Comparison of ENCODE assay signal across 1 cellular context in genomic region chr2:231065966-231066365, GRCh38.
TF ChIP-seq lines count a peak whose summit lies in the region.

No MANE protein-coding gene starts in this region.

TF ChIP-seq in HepG2, 621 proteins besides CTCF, POLR2A, EP300 and RAD21 (continued from another document and continues in another):
- no peak for TF ChIP-seq NFE2L2 (IDR thresholded peaks at IDR 0.05; ENCODE audit: low read length)
- TF ChIP-seq ZNF713 (CRISPR knock-in tag; IDR thresholded peaks at IDR 0.05): no peak
- TF ChIP-seq, protein P1, sequence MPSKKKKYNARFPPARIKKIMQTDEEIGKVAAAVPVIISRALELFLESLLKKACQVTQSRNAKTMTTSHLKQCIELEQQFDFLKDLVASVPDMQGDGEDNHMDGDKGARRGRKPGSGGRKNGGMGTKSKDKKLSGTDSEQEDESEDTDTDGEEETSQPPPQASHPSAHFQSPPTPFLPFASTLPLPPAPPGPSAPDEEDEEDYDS (CRISPR knock-in tag; IDR thresholded peaks at IDR 0.05): 0 out of 2 replicates have a peak, but pooled peaks have one; percentile 32
- no peak for TF ChIP-seq STAT6 (CRISPR knock-in tag; IDR thresholded peaks at IDR 0.05; ENCODE audit: borderline replicate concordance)
- TF ChIP-seq ZNF18 (CRISPR knock-in tag; IDR thresholded peaks at IDR 0.05; ENCODE audit: insufficient replicate concordance): no peak
- TF ChIP-seq ZNF777 (CRISPR knock-in tag; IDR thresholded peaks at IDR 0.05): no peak
- no peak for TF ChIP-seq SNRNP70 (IDR thresholded peaks at IDR 0.05; ENCODE audit: low read depth, low read length)
- TF ChIP-seq TBP (CRISPR knock-in tag; IDR thresholded peaks at IDR 0.05): no peak
- TF ChIP-seq MNT (IDR thresholded peaks at IDR 0.05): no peak
- TF ChIP-seq ZBTB3 (CRISPR knock-in tag; IDR thresholded peaks at IDR 0.05; ENCODE audit: borderline replicate concordance, low read depth): no peak
- TF ChIP-seq, protein P2, sequence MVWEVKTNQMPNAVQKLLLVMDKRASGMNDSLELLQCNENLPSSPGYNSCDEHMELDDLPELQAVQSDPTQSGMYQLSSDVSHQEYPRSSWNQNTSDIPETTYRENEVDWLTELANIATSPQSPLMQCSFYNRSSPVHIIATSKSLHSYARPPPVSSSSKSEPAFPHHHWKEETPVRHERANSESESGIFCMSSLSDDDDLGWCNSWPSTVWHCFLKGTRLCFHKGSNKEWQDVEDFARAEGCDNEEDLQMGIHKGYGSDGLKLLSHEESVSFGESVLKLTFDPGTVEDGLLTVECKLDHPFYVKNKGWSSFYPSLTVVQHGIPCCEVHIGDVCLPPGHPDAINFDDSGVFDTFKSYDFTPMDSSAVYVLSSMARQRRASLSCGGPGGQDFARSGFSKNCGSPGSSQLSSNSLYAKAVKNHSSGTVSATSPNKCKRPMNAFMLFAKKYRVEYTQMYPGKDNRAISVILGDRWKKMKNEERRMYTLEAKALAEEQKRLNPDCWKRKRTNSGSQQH (CRISPR knock-in tag; IDR thresholded peaks at IDR 0.05; ENCODE audit: low read depth): no peak
- TF ChIP-seq POGZ (CRISPR knock-in tag; IDR thresholded peaks at IDR 0.05): no peak
- no peak for TF ChIP-seq ZNF282 (IDR thresholded peaks at IDR 0.05; ENCODE audit: partially characterized antibody)
- TF ChIP-seq MYNN (CRISPR knock-in tag; IDR thresholded peaks at IDR 0.05; ENCODE audit: low read depth): no peak
- no peak for TF ChIP-seq ZNF136 (CRISPR knock-in tag; IDR thresholded peaks at IDR 0.05; ENCODE audit: low read depth)
- no peak for TF ChIP-seq ZNF441 (CRISPR knock-in tag; IDR thresholded peaks at IDR 0.05; ENCODE audit: borderline replicate concordance)
- no peak for TF ChIP-seq KAT7 (CRISPR knock-in tag; IDR thresholded peaks at IDR 0.05; ENCODE audit: borderline replicate concordance)
- no peak for TF ChIP-seq HNRNPLL (IDR thresholded peaks at IDR 0.05; ENCODE audit: low read depth, low read length, poor library complexity, severe bottlenecking)
- TF ChIP-seq, protein P3, sequence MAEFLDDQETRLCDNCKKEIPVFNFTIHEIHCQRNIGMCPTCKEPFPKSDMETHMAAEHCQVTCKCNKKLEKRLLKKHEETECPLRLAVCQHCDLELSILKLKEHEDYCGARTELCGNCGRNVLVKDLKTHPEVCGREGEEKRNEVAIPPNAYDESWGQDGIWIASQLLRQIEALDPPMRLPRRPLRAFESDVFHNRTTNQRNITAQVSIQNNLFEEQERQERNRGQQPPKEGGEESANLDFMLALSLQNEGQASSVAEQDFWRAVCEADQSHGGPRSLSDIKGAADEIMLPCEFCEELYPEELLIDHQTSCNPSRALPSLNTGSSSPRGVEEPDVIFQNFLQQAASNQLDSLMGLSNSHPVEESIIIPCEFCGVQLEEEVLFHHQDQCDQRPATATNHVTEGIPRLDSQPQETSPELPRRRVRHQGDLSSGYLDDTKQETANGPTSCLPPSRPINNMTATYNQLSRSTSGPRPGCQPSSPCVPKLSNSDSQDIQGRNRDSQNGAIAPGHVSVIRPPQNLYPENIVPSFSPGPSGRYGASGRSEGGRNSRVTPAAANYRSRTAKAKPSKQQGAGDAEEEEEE (CRISPR knock-in tag; IDR thresholded peaks at IDR 0.05; ENCODE audit: borderline replicate concordance): no peak
- TF ChIP-seq, protein P4, sequence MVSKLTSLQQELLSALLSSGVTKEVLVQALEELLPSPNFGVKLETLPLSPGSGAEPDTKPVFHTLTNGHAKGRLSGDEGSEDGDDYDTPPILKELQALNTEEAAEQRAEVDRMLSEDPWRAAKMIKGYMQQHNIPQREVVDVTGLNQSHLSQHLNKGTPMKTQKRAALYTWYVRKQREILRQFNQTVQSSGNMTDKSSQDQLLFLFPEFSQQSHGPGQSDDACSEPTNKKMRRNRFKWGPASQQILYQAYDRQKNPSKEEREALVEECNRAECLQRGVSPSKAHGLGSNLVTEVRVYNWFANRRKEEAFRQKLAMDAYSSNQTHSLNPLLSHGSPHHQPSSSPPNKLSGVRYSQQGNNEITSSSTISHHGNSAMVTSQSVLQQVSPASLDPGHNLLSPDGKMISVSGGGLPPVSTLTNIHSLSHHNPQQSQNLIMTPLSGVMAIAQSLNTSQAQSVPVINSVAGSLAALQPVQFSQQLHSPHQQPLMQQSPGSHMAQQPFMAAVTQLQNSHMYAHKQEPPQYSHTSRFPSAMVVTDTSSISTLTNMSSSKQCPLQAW (CRISPR knock-in tag; IDR thresholded peaks at IDR 0.05): no peak
- TF ChIP-seq ATF7 (IDR thresholded peaks at IDR 0.05): peak; percentile 59; the same call in 1 of the 2 replicates
- no peak for TF ChIP-seq ATF7 (CRISPR knock-in tag; IDR thresholded peaks at IDR 0.05)
- no peak for TF ChIP-seq ZFP41 (CRISPR knock-in tag; IDR thresholded peaks at IDR 0.05; ENCODE audit: borderline replicate concordance)
- TF ChIP-seq ZNF205 (CRISPR knock-in tag; IDR thresholded peaks at IDR 0.05): no peak
- no peak for TF ChIP-seq ZKSCAN5 (CRISPR knock-in tag; IDR thresholded peaks at IDR 0.05)
- no peak for TF ChIP-seq RFX5 (IDR thresholded peaks at IDR 0.05; ENCODE audit: low read depth, low read length)
- no peak for TF ChIP-seq ZNF430 (CRISPR knock-in tag; IDR thresholded peaks at IDR 0.05)
- TF ChIP-seq JUNB (CRISPR knock-in tag; IDR thresholded peaks at IDR 0.05; ENCODE audit: borderline replicate concordance): no peak
- no peak for TF ChIP-seq ZNF121 (CRISPR knock-in tag; IDR thresholded peaks at IDR 0.05)
- no peak for TF ChIP-seq PRMT3 (CRISPR knock-in tag; IDR thresholded peaks at IDR 0.05; ENCODE audit: borderline replicate concordance, low read depth)
- TF ChIP-seq ZC3H4 (CRISPR knock-in tag; IDR thresholded peaks at IDR 0.05; ENCODE audit: borderline replicate concordance): no peak
- no peak for TF ChIP-seq ZNF569 (CRISPR knock-in tag; IDR thresholded peaks at IDR 0.05; ENCODE audit: borderline replicate concordance)
- TF ChIP-seq, protein P5, sequence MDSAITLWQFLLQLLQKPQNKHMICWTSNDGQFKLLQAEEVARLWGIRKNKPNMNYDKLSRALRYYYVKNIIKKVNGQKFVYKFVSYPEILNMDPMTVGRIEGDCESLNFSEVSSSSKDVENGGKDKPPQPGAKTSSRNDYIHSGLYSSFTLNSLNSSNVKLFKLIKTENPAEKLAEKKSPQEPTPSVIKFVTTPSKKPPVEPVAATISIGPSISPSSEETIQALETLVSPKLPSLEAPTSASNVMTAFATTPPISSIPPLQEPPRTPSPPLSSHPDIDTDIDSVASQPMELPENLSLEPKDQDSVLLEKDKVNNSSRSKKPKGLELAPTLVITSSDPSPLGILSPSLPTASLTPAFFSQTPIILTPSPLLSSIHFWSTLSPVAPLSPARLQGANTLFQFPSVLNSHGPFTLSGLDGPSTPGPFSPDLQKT (CRISPR knock-in tag; IDR thresholded peaks at IDR 0.05; ENCODE audit: borderline replicate concordance): no peak
- no peak for TF ChIP-seq EZH2 (conservative IDR thresholded peaks at IDR 0.05; ENCODE audit: low read depth, low read length)
- peak; percentile 81 for TF ChIP-seq SAP130 (CRISPR knock-in tag; IDR thresholded peaks at IDR 0.05; ENCODE audit: low read depth)
- TF ChIP-seq ZNF773 (CRISPR knock-in tag; IDR thresholded peaks at IDR 0.05; ENCODE audit: borderline replicate concordance): no peak
- TF ChIP-seq ARNTL (CRISPR knock-in tag; IDR thresholded peaks at IDR 0.05): no peak
- TF ChIP-seq, protein P6, sequence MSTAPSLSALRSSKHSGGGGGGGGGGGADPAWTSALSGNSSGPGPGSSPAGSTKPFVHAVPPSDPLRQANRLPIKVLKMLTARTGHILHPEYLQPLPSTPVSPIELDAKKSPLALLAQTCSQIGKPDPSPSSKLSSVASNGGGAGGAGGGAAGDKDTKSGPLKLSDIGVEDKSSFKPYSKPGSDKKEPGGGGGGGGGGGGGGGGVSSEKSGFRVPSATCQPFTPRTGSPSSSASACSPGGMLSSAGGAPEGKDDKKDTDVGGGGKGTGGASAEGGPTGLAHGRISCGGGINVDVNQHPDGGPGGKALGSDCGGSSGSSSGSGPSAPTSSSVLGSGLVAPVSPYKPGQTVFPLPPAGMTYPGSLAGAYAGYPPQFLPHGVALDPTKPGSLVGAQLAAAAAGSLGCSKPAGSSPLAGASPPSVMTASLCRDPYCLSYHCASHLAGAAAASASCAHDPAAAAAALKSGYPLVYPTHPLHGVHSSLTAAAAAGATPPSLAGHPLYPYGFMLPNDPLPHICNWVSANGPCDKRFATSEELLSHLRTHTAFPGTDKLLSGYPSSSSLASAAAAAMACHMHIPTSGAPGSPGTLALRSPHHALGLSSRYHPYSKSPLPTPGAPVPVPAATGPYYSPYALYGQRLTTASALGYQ (CRISPR knock-in tag; IDR thresholded peaks at IDR 0.05): no peak
- no peak for TF ChIP-seq ZNF670 (CRISPR knock-in tag; IDR thresholded peaks at IDR 0.05; ENCODE audit: borderline replicate concordance)
- TF ChIP-seq ZNF784 (CRISPR knock-in tag; IDR thresholded peaks at IDR 0.05; ENCODE audit: borderline replicate concordance): no peak
- TF ChIP-seq SMAD3 (CRISPR knock-in tag; IDR thresholded peaks at IDR 0.05): peak; percentile 26; the same call in 1 of the 2 replicates
- TF ChIP-seq ZNF564 (CRISPR knock-in tag; IDR thresholded peaks at IDR 0.05): no peak
- no peak for TF ChIP-seq MLLT10 (CRISPR knock-in tag; IDR thresholded peaks at IDR 0.05)
- no peak for TF ChIP-seq MTA3 (CRISPR knock-in tag; IDR thresholded peaks at IDR 0.05)
- TF ChIP-seq ZNF3 (CRISPR knock-in tag; IDR thresholded peaks at IDR 0.05): no peak
- TF ChIP-seq, protein P7, sequence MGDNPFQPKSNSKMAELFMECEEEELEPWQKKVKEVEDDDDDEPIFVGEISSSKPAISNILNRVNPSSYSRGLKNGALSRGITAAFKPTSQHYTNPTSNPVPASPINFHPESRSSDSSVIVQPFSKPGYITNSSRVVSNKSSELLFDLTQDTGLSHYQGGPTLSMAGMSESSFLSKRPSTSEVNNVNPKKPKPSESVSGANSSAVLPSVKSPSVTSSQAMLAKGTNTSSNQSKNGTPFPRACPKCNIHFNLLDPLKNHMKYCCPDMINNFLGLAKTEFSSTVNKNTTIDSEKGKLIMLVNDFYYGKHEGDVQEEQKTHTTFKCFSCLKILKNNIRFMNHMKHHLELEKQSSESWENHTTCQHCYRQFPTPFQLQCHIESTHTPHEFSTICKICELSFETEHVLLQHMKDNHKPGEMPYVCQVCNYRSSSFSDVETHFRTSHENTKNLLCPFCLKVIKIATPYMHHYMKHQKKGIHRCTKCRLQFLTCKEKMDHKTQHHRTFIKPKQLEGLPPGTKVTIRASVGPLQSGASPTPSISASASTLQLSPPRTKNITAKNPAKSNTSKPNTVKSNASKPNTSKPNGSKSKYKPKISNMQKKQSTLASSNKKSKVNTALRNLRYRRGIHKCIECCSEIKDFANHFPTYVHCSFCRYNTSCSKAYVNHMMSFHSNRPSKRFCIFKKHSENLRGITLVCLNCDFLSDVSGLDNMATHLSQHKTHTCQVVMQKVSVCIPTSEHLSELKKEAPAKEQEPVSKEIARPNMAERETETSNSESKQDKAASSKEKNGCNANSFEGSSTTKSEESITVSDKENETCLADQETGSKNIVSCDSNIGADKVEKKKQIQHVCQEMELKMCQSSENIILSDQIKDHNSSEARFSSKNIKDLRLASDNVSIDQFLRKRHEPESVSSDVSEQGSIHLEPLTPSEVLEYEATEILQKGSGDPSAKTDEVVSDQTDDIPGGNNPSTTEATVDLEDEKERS (CRISPR knock-in tag; IDR thresholded peaks at IDR 0.05): peak; percentile 30; the same call in 1 of the 2 replicates
- no peak for TF ChIP-seq KDM5A (IDR thresholded peaks at IDR 0.05; ENCODE audit: borderline replicate concordance, low read length)
- TF ChIP-seq ZNF143 (CRISPR knock-in tag; IDR thresholded peaks at IDR 0.05): no peak
- no peak for TF ChIP-seq SMARCC2 (IDR thresholded peaks at IDR 0.05)
- TF ChIP-seq ZNF780A (CRISPR knock-in tag; IDR thresholded peaks at IDR 0.05): no peak
- no peak for TF ChIP-seq CHCHD3 (CRISPR knock-in tag; IDR thresholded peaks at IDR 0.05)
